1 cellular context compared by ENCODE assay signal in the genomic region with DNA sequence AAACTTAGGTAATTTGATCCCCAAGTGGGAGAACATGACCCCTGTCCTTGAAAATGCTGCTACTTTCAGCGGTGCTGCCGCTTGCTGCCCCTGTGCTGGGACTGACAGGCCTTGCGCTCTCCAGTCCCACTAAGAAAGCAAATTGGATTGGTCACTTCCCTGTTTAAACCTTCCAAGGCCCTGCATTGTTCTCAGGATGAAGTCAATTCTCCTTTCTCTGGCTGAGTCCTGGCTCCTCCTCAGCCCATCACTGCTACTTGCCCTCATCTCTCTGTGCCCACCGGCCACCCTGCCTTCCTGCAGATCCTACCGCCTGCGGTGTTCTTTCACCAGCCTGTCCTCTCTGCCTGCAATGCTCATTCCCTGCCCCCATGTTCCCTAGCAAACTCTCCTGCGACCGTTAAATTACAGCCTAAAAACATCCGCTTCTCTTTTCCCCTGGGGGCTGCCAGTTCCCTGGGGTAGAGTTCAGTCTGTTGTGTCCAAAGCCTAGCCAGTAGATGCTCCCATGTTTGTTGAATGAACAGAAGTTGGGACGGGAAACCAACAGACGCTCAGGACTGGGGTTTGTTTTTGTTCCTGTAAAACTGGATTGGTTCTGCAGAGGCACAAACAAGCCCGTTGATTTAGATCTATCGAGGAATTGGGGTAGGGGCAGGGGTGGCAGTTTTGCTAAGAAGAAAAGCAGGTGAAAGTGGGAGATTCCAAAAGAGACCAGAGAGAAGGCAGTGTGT.
TF ChIP-seq lines count a peak whose summit lies in the region.

No MANE protein-coding gene starts in this region.

TF ChIP-seq in HepG2, 621 proteins besides CTCF, POLR2A, EP300 and RAD21 (continued from another document):
- TF ChIP-seq, protein P1, sequence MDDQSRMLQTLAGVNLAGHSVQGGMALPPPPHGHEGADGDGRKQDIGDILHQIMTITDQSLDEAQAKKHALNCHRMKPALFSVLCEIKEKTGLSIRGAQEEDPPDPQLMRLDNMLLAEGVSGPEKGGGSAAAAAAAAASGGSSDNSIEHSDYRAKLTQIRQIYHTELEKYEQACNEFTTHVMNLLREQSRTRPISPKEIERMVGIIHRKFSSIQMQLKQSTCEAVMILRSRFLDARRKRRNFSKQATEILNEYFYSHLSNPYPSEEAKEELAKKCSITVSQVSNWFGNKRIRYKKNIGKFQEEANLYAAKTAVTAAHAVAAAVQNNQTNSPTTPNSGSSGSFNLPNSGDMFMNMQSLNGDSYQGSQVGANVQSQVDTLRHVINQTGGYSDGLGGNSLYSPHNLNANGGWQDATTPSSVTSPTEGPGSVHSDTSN (CRISPR knock-in tag; IDR thresholded peaks at IDR 0.05; ENCODE audit: borderline replicate concordance): no peak
TF ChIP-seq in HepG2: peak in this region for 10.
